27 cellular contexts compared by ENCODE assay signal in genomic region chr15:47503884-47504283, GRCh38.
DNase-seq lines count a peak whose midpoint lies in the region; ATAC-seq, FAIRE-seq and TF ChIP-seq lines count a peak whose summit lies in the region.
"Had no signal": no experiment of that assay in that cellular context is flagged by ENCODE, and none has a peak within 500 bp of the region (broad histone marks: within the 10 kb centered on the region; RNA-seq: fewer than 3 reads in every experiment).

No MANE protein-coding gene starts in this region.

- no peak overlapping the region for H3K4me3 Mint-ChIP-seq in dendritic cell treated with granulocyte-macrophage colony-stimulating factor and Interleukin-4, amounts not matched to agents 40 ng/mL and 50 ng/mL, for 4 days
- no peak overlapping the region for H3K4me3 Mint-ChIP-seq in nephron
- H3K4me3 Mint-ChIP-seq: CD8-positive, alpha-beta T cell; H9; HFFc6; IgD-negative memory B cell had no signal

- in situ Hi-C loops in G401 (cut with HindIII; ENCODE audit: low sequenced_read_pairs) = no loop called here

- no peaks in the 10 kb centered on the region for H3K9me3 Mint-ChIP-seq in dendritic cell treated with granulocyte-macrophage colony-stimulating factor and Interleukin-4, amounts not matched to agents 40 ng/mL and 50 ng/mL, for 4 days
- H3K9me3 Mint-ChIP-seq in nephron = no peaks in the 10 kb centered on the region
- H3K9me3 Mint-ChIP-seq: CD8-positive, alpha-beta T cell; H9; HFFc6; IgD-negative memory B cell had no signal

- intact Hi-C loops in dendritic cell treated with granulocyte-macrophage colony-stimulating factor and Interleukin-4, amounts not matched to agents 40 ng/mL and 50 ng/mL, for 4 days (cut with micrococcal nuclease) = no loop called here

- no peaks in the 10 kb centered on the region for H3K36me3 Mint-ChIP-seq in dendritic cell treated with granulocyte-macrophage colony-stimulating factor and Interleukin-4, amounts not matched to agents 40 ng/mL and 50 ng/mL, for 4 days (ENCODE audit: low read depth)
- no peaks in the 10 kb centered on the region for H3K36me3 Mint-ChIP-seq in nephron (ENCODE audit: low read depth)
- H3K36me3 Mint-ChIP-seq: CD8-positive, alpha-beta T cell; IgD-negative memory B cell had no signal

- TF ChIP-seq CTCF in nephron (IDR thresholded peaks at IDR 0.05; ENCODE audit: unreplicated experiment in 3 of 3) = no peak

- FAIRE-seq in GM19239 (lab: Jason Lieb, UNC) = no peak
- FAIRE-seq: A204.1, GM12892 had no signal

- no peak for ATAC-seq in HG03520 (IDR thresholded peaks at IDR 0.05; ENCODE audit: unreplicated experiment)
- ATAC-seq: CD8-positive, alpha-beta T cell; Right ventricle myocardium inferior; SK-N-SH treated with all-trans-retinoic acid at 6 μM for 48 hours had no signal

- DNase-seq in Ammon's horn (ENCODE audit: low spot score) (peak; percentile 29), G401 (ENCODE audit: low spot score) (peak; percentile 1), GM19239 (ENCODE audit: insufficient read length, low spot score) (no peak)
- DNase-seq in activated CD4-positive, alpha-beta T cell treated with anti-CD3 and anti-CD28 coated beads for 48 hours = no peak
- DNase-seq: Caco-2; CD8-positive, alpha-beta T cell; DMS79 treated with DMSO at 0.1 percent for 48 hours; GM23248; H9; HFFc6; MM.1S; NCI-H1417 treated with DMSO at 0.1 percent for 48 hours; NCI-H1694 treated with DMSO at 0.1 percent for 48 hours; NCI-H2081; NCI-H226; NCI-H510A; NK-92 treated with Interleukin-12 subunit alpha and Interleukin-12 subunit beta, amount 100 ng/mL, for 24 hours; PC-9; SJCRH30 had no signal

- H3K27ac Mint-ChIP-seq in dendritic cell treated with granulocyte-macrophage colony-stimulating factor and Interleukin-4, amounts not matched to agents 40 ng/mL and 50 ng/mL, for 4 days = peak overlapping the region; percentile 87
- peak overlapping the region in 2 of 3 experiments; percentile 76 to 92 for H3K27ac Mint-ChIP-seq in nephron
- H3K27ac Mint-ChIP-seq: CD8-positive, alpha-beta T cell; HFFc6 had no signal

- H3K4me1 Mint-ChIP-seq in dendritic cell treated with granulocyte-macrophage colony-stimulating factor and Interleukin-4, amounts not matched to agents 40 ng/mL and 50 ng/mL, for 4 days (ENCODE audit: low read depth) = peaks cover 26% of the 10 kb centered on the region
- peaks cover 56% of the 10 kb centered on the region for H3K4me1 Mint-ChIP-seq in nephron
- H3K4me1 Mint-ChIP-seq: H9, IgD-negative memory B cell had no signal

- H3K27me3 Mint-ChIP-seq in dendritic cell treated with granulocyte-macrophage colony-stimulating factor and Interleukin-4, amounts not matched to agents 40 ng/mL and 50 ng/mL, for 4 days = peaks cover 35% of the 10 kb centered on the region
- H3K27me3 Mint-ChIP-seq in nephron (ENCODE audit: low read depth) = no peaks in the 10 kb centered on the region
- H3K27me3 Mint-ChIP-seq: IgD-negative memory B cell had no signal

Comparison
In these comparisons a context has a peak if more than half of its experiments do, and no peak if none do; other contexts are left out.
1. DNase-seq: peak in Ammon's horn (single experiment) and G401 (single experiment); none in GM19239 (single experiment) and activated CD4-positive, alpha-beta T cell treated with anti-CD3 and anti-CD28 coated beads for 48 hours (single experiment).